Comparison of ENCODE assay signal across 9 cellular contexts in genomic region chr5:40831346-40832210, GRCh38. TPM values are rescaled to one million over a fixed set of nuclear protein-coding genes. Genes with fewer than 3 reads are reported as not detected.
DNase-seq lines count a peak whose midpoint lies in the region; ATAC-seq and TF ChIP-seq lines count a peak whose summit lies in the region.
"Had no signal": no experiment of that assay in that cellular context is flagged by ENCODE, and none has a peak within 500 bp of the region (broad histone marks: within the 10 kb centered on the region; RNA-seq: fewer than 3 reads in every experiment).

No MANE protein-coding gene starts in this region.

- WGBS in tibial nerve, 2 donors, result 70 to 83% methylated on average over 4 of the region's 4 CpGs

- H3K4me3 ChIP-seq in CD4-positive, CD25-positive, alpha-beta regulatory T cell (ENCODE audit: low read depth, low read length), result no peak overlapping the region
- H3K4me3 ChIP-seq in HEK293 (ENCODE audit: low read depth, low read length) (no peak overlapping the region), SK-N-MC (peak overlapping the region; percentile 96), iPS-15b (ENCODE audit: low read depth, low read length) (no peak overlapping the region), tibial nerve (no peak overlapping the region), mucosa of descending colon (no peak overlapping the region)

- TF ChIP-seq CTCF in HEK293 (tag by site-specific recombination; IDR thresholded peaks at IDR 0.05), result no peak
- no peak for TF ChIP-seq CTCF in tibial nerve (IDR thresholded peaks at IDR 0.05)
- no peak for TF ChIP-seq CTCF in mucosa of descending colon (IDR thresholded peaks at IDR 0.05)

- H3K4me1 ChIP-seq in CD4-positive, CD25-positive, alpha-beta regulatory T cell (ENCODE audit: control insufficient read depth, insufficient read depth, low read length, poor library complexity, severe bottlenecking), result peaks cover 30% of the 10 kb centered on the region
- no peaks in the 10 kb centered on the region for H3K4me1 ChIP-seq in HEK293 (ENCODE audit: control insufficient read depth, insufficient read depth, low read length)
- H3K4me1 ChIP-seq in iPS-15b (ENCODE audit: control insufficient read depth, insufficient read depth, low read length), result peaks cover 12% of the 10 kb centered on the region
- peaks cover 0 to 32% (median 13%) of the 10 kb centered on the region in 4 donors for H3K4me1 ChIP-seq in tibial nerve
- peaks cover 9% of the 10 kb centered on the region for H3K4me1 ChIP-seq in mucosa of descending colon (ENCODE audit: low read depth)

- H3K9ac ChIP-seq in SK-N-MC (ENCODE audit: insufficient read length) (peak overlapping the region; percentile 100), iPS-15b (ENCODE audit: low read depth, low read length) (peak overlapping the region; percentile 28)

- peak overlapping the region; percentile 2 to 99 (median 61) for H3K27ac Mint-ChIP-seq in CD4-positive, CD25-positive, alpha-beta regulatory T cell

- peaks cover 5% of the 10 kb centered on the region for H3K27me3 Mint-ChIP-seq in CD4-positive, CD25-positive, alpha-beta regulatory T cell

- peak overlapping the region in 1 of 4 donors; percentile 93 for H3K4me3 Mint-ChIP-seq in CD4-positive, CD25-positive, alpha-beta regulatory T cell

- ATAC-seq in CD4-positive, CD25-positive, alpha-beta regulatory T cell (ENCODE audit: low read depth in 2 of 2), result no peak
- no peak for ATAC-seq in mucosa of descending colon
- no peak for ATAC-seq in sciatic nerve

- H3K9me3 ChIP-seq in CD4-positive, CD25-positive, alpha-beta regulatory T cell (ENCODE audit: control insufficient read depth in 2 of 2, low read length in 2 of 2), result no peaks in the 10 kb centered on the region
- H3K9me3 ChIP-seq in HEK293 (ENCODE audit: control insufficient read depth, insufficient read depth, low read depth, low read length) (no peaks in the 10 kb centered on the region), SK-N-MC (ENCODE audit: low read depth, low read length) (no peaks in the 10 kb centered on the region), iPS-15b (ENCODE audit: control insufficient read depth, insufficient read depth, low read length) (no peaks in the 10 kb centered on the region), tibial nerve (no peaks in the 10 kb centered on the region), mucosa of descending colon (no peaks in the 10 kb centered on the region)

- no peaks in the 10 kb centered on the region for H3K27me3 ChIP-seq in CD4-positive, CD25-positive, alpha-beta regulatory T cell (ENCODE audit: control insufficient read depth, insufficient read depth, low read length)
- H3K27me3 ChIP-seq in iPS-15b (ENCODE audit: control insufficient read depth, insufficient read depth, low read length) (no peaks in the 10 kb centered on the region), tibial nerve (no peaks in the 10 kb centered on the region)

- intact Hi-C loops in mucosa of descending colon (cut with DNase I, micrococcal nuclease) (no loop called here), sciatic nerve (cut with DNase I) (no loop called here)

- peak in 1 of 3 donors; percentile 33 for DNase-seq in CD4-positive, CD25-positive, alpha-beta regulatory T cell
- DNase-seq in SK-N-MC (ENCODE audit: low read depth, low spot score) (no peak), SHP77 (lab: John Stamatoyannopoulos, UW) (no peak), tibial nerve (ENCODE audit: low spot score in 2 of 2) (no peak), mucosa of descending colon (no peak), sciatic nerve (ENCODE audit: low spot score) (no peak)
- DNase-seq: KG1 had no signal

- TF ChIP-seq POLR2A in tibial nerve (IDR thresholded peaks at IDR 0.05), result no peak

- POLR2A ChIA-PET in HEK293 (lab: Yijun Ruan, JAX), result interaction anchor here (1.0 to 2.1 kb wide), 4 partner anchors 8 to 34 kb away, joined by 3 to 10 read pairs (median 4); partner anchors contain the start of gene PRKAA1

- H3K4me1 Mint-ChIP-seq in CD4-positive, CD25-positive, alpha-beta regulatory T cell, result peaks cover 35 to 66% (median 54%) of the 10 kb centered on the region in 4 donors

- H3K9me3 Mint-ChIP-seq in CD4-positive, CD25-positive, alpha-beta regulatory T cell, result no peaks in the 10 kb centered on the region

- H3K27ac ChIP-seq in CD4-positive, CD25-positive, alpha-beta regulatory T cell (ENCODE audit: insufficient read depth, low read length, poor library complexity, severe bottlenecking), result peak overlapping the region; percentile 35
- H3K27ac ChIP-seq in HEK293 (ENCODE audit: extremely low read depth, low read depth, low read length), result no peak overlapping the region
- H3K27ac ChIP-seq in SK-N-MC, result peak overlapping the region; percentile 98
- H3K27ac ChIP-seq in tibial nerve, result no peak overlapping the region

- peaks cover 70% of the 10 kb centered on the region for H3K36me3 ChIP-seq in CD4-positive, CD25-positive, alpha-beta regulatory T cell (ENCODE audit: control insufficient read depth, insufficient read depth, low read length)
- H3K36me3 ChIP-seq in HEK293 (ENCODE audit: control insufficient read depth in 2 of 2, insufficient read depth in 1 of 2, low read length in 2 of 2) (peaks cover 70 to 82% of the 10 kb centered on the region in 2 experiments), SK-N-MC (ENCODE audit: insufficient read depth, low read length) (peaks cover 82% of the 10 kb centered on the region), iPS-15b (ENCODE audit: control insufficient read depth, insufficient read depth, low read length) (peaks cover 74% of the 10 kb centered on the region), tibial nerve (peaks cover 0 to 76% (median 22%) of the 10 kb centered on the region in 3 donors), mucosa of descending colon (ENCODE audit: low read depth) (peaks cover 10% of the 10 kb centered on the region)

- peaks cover 70% of the 10 kb centered on the region for H3K36me3 Mint-ChIP-seq in CD4-positive, CD25-positive, alpha-beta regulatory T cell

- TF ChIP-seq EP300 in tibial nerve (IDR thresholded peaks at IDR 0.05), result no peak

- CTCF ChIA-PET in HEK293 (lab: Yijun Ruan, JAX), result interaction anchor here (0.6 to 1.3 kb wide), 2 partner anchors 35 to 721 kb away, joined by 3 to 7 read pairs; no protein-coding TSS in a partner anchor

TF ChIP-seq in HEK293, 187 proteins besides CTCF, POLR2A, EP300 and RAD21:
- TF ChIP-seq ZNF530 (tag by site-specific recombination; IDR thresholded peaks at IDR 0.05; ENCODE audit: low read depth) (no peak), WT1 (tag by site-specific recombination; IDR thresholded peaks at IDR 0.05) (no peak), ZNF48 (tag by site-specific recombination; IDR thresholded peaks at IDR 0.05) (no peak), SP7 (tag by site-specific recombination; IDR thresholded peaks at IDR 0.05) (peak; percentile 92), ZNF311 (tag by site-specific recombination; IDR thresholded peaks at IDR 0.05; ENCODE audit: borderline replicate concordance) (no peak), ZNF138 (tag by site-specific recombination; IDR thresholded peaks at IDR 0.05; ENCODE audit: borderline replicate concordance) (no peak), ZFP3 (tag by site-specific recombination; IDR thresholded peaks at IDR 0.05; ENCODE audit: low read depth) (0 out of 2 replicates have a peak, but pooled peaks have one; percentile 21)
TF ChIP-seq in HEK293: peak in this region for 2.

RNA-seq across cellular contexts. Expression of gene RPL37, which starts 3.4 kb away (rescaled TPM):
- total RNA-seq in CD4-positive, CD25-positive, alpha-beta regulatory T cell, result 1,729 TPM
- polyA plus RNA-seq in CD4-positive, CD25-positive, alpha-beta regulatory T cell, result 1,000 to 10,000 TPM; 1,921 to 2,513 (median 2,239) TPM
- total RNA-seq in tibial nerve (100 to 1,000 TPM; 117 to 365 (median 159) TPM), mucosa of descending colon (100 to 1,000 TPM; 785 to 853 (median 837) TPM), sciatic nerve (1,013 TPM)

RNA-seq across cellular contexts. Expression of gene CARD6, which starts 9.6 kb away (rescaled TPM):
- total RNA-seq in CD4-positive, CD25-positive, alpha-beta regulatory T cell, result 2.8 TPM
- 1 to 10 TPM; 3.7 to 5.8 (median 5.1) TPM for polyA plus RNA-seq in CD4-positive, CD25-positive, alpha-beta regulatory T cell
- total RNA-seq in tibial nerve (10 to 100 TPM in 3 of 4 donors, 1 to 10 TPM in 1; 7.6 to 16.1 (median 11.3) TPM), mucosa of descending colon (1 to 10 TPM; 1.7 to 6.3 (median 3.5) TPM), sciatic nerve (10.9 TPM)

RNA-seq across cellular contexts. Expression of gene PRKAA1, which starts 33.4 kb away (rescaled TPM):
- total RNA-seq in CD4-positive, CD25-positive, alpha-beta regulatory T cell, result 102 TPM
- polyA plus RNA-seq in CD4-positive, CD25-positive, alpha-beta regulatory T cell, result 10 to 100 TPM; 34.1 to 55.8 (median 43.5) TPM
- total RNA-seq in tibial nerve (10 to 100 TPM; 66.2 to 86.1 (median 77.9) TPM), mucosa of descending colon (100 to 1,000 TPM in 1 of 3 donors, 10 to 100 TPM in 2; 89.7 to 111 (median 97.9) TPM), sciatic nerve (78.4 TPM)

Comparison
In these comparisons a context has a peak if more than half of its experiments do, and no peak if none do; other contexts are left out.
1. H3K27ac ChIP-seq: peak in CD4-positive, CD25-positive, alpha-beta regulatory T cell (single experiment) and SK-N-MC (single experiment); none in HEK293 (single experiment) and tibial nerve (0 of 4).